Comparison of ENCODE assay signal across 1 cellular context in genomic region chr5:35153375-35153932, GRCh38.
TF ChIP-seq lines count a peak whose summit lies in the region.

No MANE protein-coding gene starts in this region.

TF ChIP-seq in H1, 55 proteins besides CTCF, POLR2A, EP300 and RAD21 (continued from another document):
- TF ChIP-seq YY1 (IDR thresholded peaks at IDR 0.05; ENCODE audit: low read depth, low read length) (no peak), KDM4A (IDR thresholded peaks at IDR 0.05; ENCODE audit: low read depth, low read length, severe bottlenecking) (no peak), SUZ12 (IDR thresholded peaks at IDR 0.05; ENCODE audit: low read length) (no peak), EZH2 (IDR thresholded peaks at IDR 0.05; ENCODE audit: low read depth, low read length, severe bottlenecking) (no peak), CBX8 (IDR thresholded peaks at IDR 0.05; ENCODE audit: borderline replicate concordance, low read depth, low read length) (no peak), CBX5 (IDR thresholded peaks at IDR 0.05; ENCODE audit: low read depth, low read length) (no peak), BACH1 (IDR thresholded peaks at IDR 0.05; ENCODE audit: low read length) (no peak)
TF ChIP-seq in H1: peak in this region for 0.
